Comparison of ENCODE assay signal across 20 cellular contexts in the genomic region with DNA sequence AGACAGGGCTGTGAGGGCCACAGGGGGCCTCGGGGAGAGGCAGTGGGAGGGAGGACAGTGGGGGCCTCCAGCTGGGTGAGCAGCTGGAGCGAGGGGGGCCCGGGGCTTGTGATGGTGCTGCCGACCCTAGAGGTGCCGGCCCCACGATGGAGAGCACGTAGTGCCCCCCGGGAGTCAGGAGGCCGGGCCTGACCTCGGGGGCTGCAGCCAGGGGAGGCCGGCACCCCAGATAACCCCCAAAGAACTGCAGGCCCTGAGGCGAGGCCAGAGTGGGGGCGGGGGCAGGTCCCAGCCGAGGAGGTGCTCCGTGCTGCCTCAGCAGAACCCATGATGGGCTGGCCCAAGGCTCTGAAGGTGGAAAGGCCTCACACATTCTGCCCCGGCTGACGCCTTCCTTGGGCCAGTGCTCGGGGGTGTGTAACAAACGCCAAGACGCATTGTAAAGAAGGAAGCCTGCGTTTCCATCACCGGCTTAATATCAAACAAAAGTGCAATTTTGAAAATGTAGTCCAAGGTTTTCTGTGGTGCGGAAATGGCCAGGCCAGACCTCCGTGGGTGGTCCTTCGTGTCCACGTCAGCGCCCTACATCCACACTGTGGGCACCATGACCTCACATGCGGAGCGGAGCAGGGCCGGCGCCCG. TPM values are rescaled to one million over a fixed set of nuclear protein-coding genes. Genes with fewer than 3 reads are reported as not detected.
DNase-seq lines count a peak whose midpoint lies in the region; ATAC-seq and TF ChIP-seq lines count a peak whose summit lies in the region.
"Had no signal": no experiment of that assay in that cellular context is flagged by ENCODE, and none has a peak within 500 bp of the region (broad histone marks: within the 10 kb centered on the region; RNA-seq: fewer than 3 reads in every experiment).

No MANE protein-coding gene starts in this region.

- no peak for TF ChIP-seq POLR2A in esophagus muscularis mucosa (IDR thresholded peaks at IDR 0.05; ENCODE audit: low read depth)

- no peak for TF ChIP-seq EP300 in esophagus muscularis mucosa (IDR thresholded peaks at IDR 0.05)

- no peak for DNase-seq in NT2/D1 (ENCODE audit: low read depth, low spot score)
- DNase-seq in esophagus muscularis mucosa (ENCODE audit: extremely low spot score) = no peak
- DNase-seq in lower lobe of right lung = no peak
- no peak for DNase-seq in stimulated activated effector memory CD8-positive, alpha-beta T cell treated with anti-CD3 and anti-CD28 coated beads, Interleukin-12 subunit alpha, Interleukin-12 subunit beta, amount 100 ng/mL, for 72 hours (ENCODE audit: low spot score in 2 of 2)
- no peak for DNase-seq in kidney tubule cell (ENCODE audit: low spot score)
- DNase-seq in NCI-H146 treated with DMSO at 0.1 percent for 48 hours (lab: John Stamatoyannopoulos, UW; ENCODE audit: unreplicated experiment) = no peak
- no peak for DNase-seq in GDM1 (lab: John Stamatoyannopoulos, UW)
- DNase-seq: activated CD4-positive, CD25-positive, alpha-beta regulatory T cell treated with anti-CD3 and anti-CD28 coated beads, Interleukin-2, amount 50 U/mL, for 72 hours; activated naive CD4-positive, alpha-beta T cell treated with anti-CD3 and anti-CD28 coated beads, Interleukin-2, amount 10 ng/mL, durations not matched to agents 7 days and 5 days; activated T-cell treated with anti-CD3 and anti-CD28 coated beads, Interleukin-2, amount 50 U/mL, for 4 hours; AML-193; Caco-2; effector memory CD4-positive, alpha-beta T cell; mesendoderm; NCI-H1436; nephron progenitor cell; T1000; thyroid gland had no signal

- H3K9me3 Mint-ChIP-seq in stimulated activated effector memory CD8-positive, alpha-beta T cell treated with anti-CD3 and anti-CD28 coated beads, Interleukin-12 subunit alpha, Interleukin-12 subunit beta, amount 100 ng/mL, for 72 hours = no peaks in the 10 kb centered on the region
- H3K9me3 Mint-ChIP-seq: activated naive CD4-positive, alpha-beta T cell treated with anti-CD3 and anti-CD28 coated beads, Interleukin-2, amount 10 ng/mL, durations not matched to agents 7 days and 5 days; activated T-cell treated with anti-CD3 and anti-CD28 coated beads, Interleukin-2, amount 50 U/mL, for 4 hours had no signal

- H3K4me3 Mint-ChIP-seq in stimulated activated effector memory CD8-positive, alpha-beta T cell treated with anti-CD3 and anti-CD28 coated beads, Interleukin-12 subunit alpha, Interleukin-12 subunit beta, amount 100 ng/mL, for 72 hours = no peak overlapping the region
- H3K4me3 Mint-ChIP-seq: activated naive CD4-positive, alpha-beta T cell treated with anti-CD3 and anti-CD28 coated beads, Interleukin-2, amount 10 ng/mL, durations not matched to agents 7 days and 5 days; activated T-cell treated with anti-CD3 and anti-CD28 coated beads, Interleukin-2, amount 50 U/mL, for 4 hours; nephron progenitor cell had no signal

- H3K4me1 Mint-ChIP-seq in stimulated activated effector memory CD8-positive, alpha-beta T cell treated with anti-CD3 and anti-CD28 coated beads, Interleukin-12 subunit alpha, Interleukin-12 subunit beta, amount 100 ng/mL, for 72 hours = no peaks in the 10 kb centered on the region
- H3K4me1 Mint-ChIP-seq: activated naive CD4-positive, alpha-beta T cell treated with anti-CD3 and anti-CD28 coated beads, Interleukin-2, amount 10 ng/mL, durations not matched to agents 7 days and 5 days had no signal

- 88% methylated on average over 31 of the region's 32 CpGs for WGBS in esophagus muscularis mucosa

- intact Hi-C loops in esophagus muscularis mucosa (cut with DNase I) = no loop called here
- intact Hi-C loops in lower lobe of right lung (cut with DNase I) = no loop called here

- H3K9ac ChIP-seq in NT2/D1 (ENCODE audit: insufficient read length, low read depth) = peak overlapping the region; percentile 18

- TF ChIP-seq CTCF in esophagus muscularis mucosa (IDR thresholded peaks at IDR 0.05) (no peak), lower lobe of right lung (IDR thresholded peaks at IDR 0.05) (no peak)

- H3K36me3 ChIP-seq in NT2/D1 (ENCODE audit: insufficient read depth, insufficient read length, low read length) (no peaks in the 10 kb centered on the region), esophagus muscularis mucosa (no peaks in the 10 kb centered on the region), lower lobe of right lung (no peaks in the 10 kb centered on the region)
- H3K36me3 ChIP-seq: thyroid gland had no signal

- peak overlapping the region; percentile 52 to 65 (median 58) for H3K27ac ChIP-seq in esophagus muscularis mucosa (replicated peaks in 1 of 4)
- H3K27ac ChIP-seq in lower lobe of right lung = peak overlapping the region; percentile 71

- ATAC-seq in lower lobe of right lung = peak; percentile 5 to 9
- ATAC-seq in stimulated activated effector memory CD8-positive, alpha-beta T cell treated with anti-CD3 and anti-CD28 coated beads, Interleukin-12 subunit alpha, Interleukin-12 subunit beta, amount 100 ng/mL, for 72 hours = peak; percentile 21
- ATAC-seq in HG03342 (IDR thresholded peaks at IDR 0.05; ENCODE audit: unreplicated experiment) = no peak
- ATAC-seq: activated T-cell treated with anti-CD3 and anti-CD28 coated beads, Interleukin-2, amount 50 U/mL, for 4 hours; SK-N-SH treated with all-trans-retinoic acid at 6 μM for 48 hours had no signal

- H3K27me3 ChIP-seq in NT2/D1 (ENCODE audit: insufficient read depth, insufficient read length) (no peaks in the 10 kb centered on the region), esophagus muscularis mucosa (no peaks in the 10 kb centered on the region), lower lobe of right lung (ENCODE audit: low read depth) (no peaks in the 10 kb centered on the region)
- H3K27me3 ChIP-seq: thyroid gland had no signal

- H3K4me1 ChIP-seq in NT2/D1 (ENCODE audit: insufficient read depth, insufficient read length) (peaks cover 18% of the 10 kb centered on the region), esophagus muscularis mucosa (peaks cover 9 to 40% (median 30%) of the 10 kb centered on the region in 4 donors), lower lobe of right lung (peaks cover 7% of the 10 kb centered on the region)

- H3K36me3 Mint-ChIP-seq in stimulated activated effector memory CD8-positive, alpha-beta T cell treated with anti-CD3 and anti-CD28 coated beads, Interleukin-12 subunit alpha, Interleukin-12 subunit beta, amount 100 ng/mL, for 72 hours = no peaks in the 10 kb centered on the region
- H3K36me3 Mint-ChIP-seq: activated naive CD4-positive, alpha-beta T cell treated with anti-CD3 and anti-CD28 coated beads, Interleukin-2, amount 10 ng/mL, durations not matched to agents 7 days and 5 days had no signal

- H3K9me3 ChIP-seq in NT2/D1 (ENCODE audit: insufficient read depth, low read length) (no peaks in the 10 kb centered on the region), esophagus muscularis mucosa (no peaks in the 10 kb centered on the region), lower lobe of right lung (no peaks in the 10 kb centered on the region)
- H3K9me3 ChIP-seq: Caco-2, thyroid gland had no signal

- H3K4me3 ChIP-seq in NT2/D1 (ENCODE audit: insufficient read length, low read depth) = no peak overlapping the region
- H3K4me3 ChIP-seq in esophagus muscularis mucosa = no peak overlapping the region
- H3K4me3 ChIP-seq in lower lobe of right lung = no peak overlapping the region
- H3K4me3 ChIP-seq: thyroid gland had no signal

- no peak overlapping the region for H3K27ac Mint-ChIP-seq in stimulated activated effector memory CD8-positive, alpha-beta T cell treated with anti-CD3 and anti-CD28 coated beads, Interleukin-12 subunit alpha, Interleukin-12 subunit beta, amount 100 ng/mL, for 72 hours
- H3K27ac Mint-ChIP-seq: activated naive CD4-positive, alpha-beta T cell treated with anti-CD3 and anti-CD28 coated beads, Interleukin-2, amount 10 ng/mL, durations not matched to agents 7 days and 5 days had no signal

RNA-seq across cellular contexts. Expression of gene COL6A1, which starts 55.2 kb away (rescaled TPM):
- total RNA-seq in esophagus muscularis mucosa (1,000 to 10,000 TPM in 2 of 4 donors, 100 to 1,000 TPM in 2; 646 to 1,432 (median 1,078) TPM), lower lobe of right lung (148 TPM)
